ENCODE assay signal across 23 cellular contexts in genomic region chr11:77436969-77437368, GRCh38.
"Had no signal": no experiment of that assay in that cellular context is flagged by ENCODE, and none has a peak within 500 bp of the region (broad histone marks: within the 10 kb centered on the region; RNA-seq: fewer than 3 reads in every experiment).

No MANE protein-coding gene starts in this region.

- ATAC-seq: activated T-cell treated with anti-CD3 and anti-CD28 coated beads, Interleukin-2, amount 50 U/mL, for 4 hours; Panc1; Right ventricle myocardium inferior; T-cell had no signal

- DNase-seq: activated CD4-positive, alpha-beta memory T cell treated with anti-CD3 and anti-CD28 coated beads for 36 hours; activated CD4-positive, alpha-beta T cell treated with anti-CD3 and anti-CD28 coated beads, Interleukin-2, amount 10 ng/mL, durations not matched to agents 7 days and 5 days; activated CD4-positive, CD25-positive, alpha-beta regulatory T cell; activated CD8-positive, alpha-beta memory T cell treated with anti-CD3 and anti-CD28 coated beads for 24 hours; activated effector memory CD4-positive, alpha-beta T cell treated with anti-CD3 and anti-CD28 coated beads, Interleukin-2, amount 50 U/mL, for 16 hours; activated naive CD4-positive, alpha-beta T cell treated with anti-CD3 and anti-CD28 coated beads for 36 hours; activated T-cell treated with anti-CD3 and anti-CD28 coated beads, Interleukin-2, amount 50 U/mL, for 4 hours; amygdala; NCI-H1105 treated with DMSO at 0.1 percent for 48 hours; NCI-H1436 treated with DMSO at 0.1 percent for 48 hours; NCI-H2029; NCI-H345; NCI-H510A; NCI-H69; NK-92 treated with Interleukin-12 subunit alpha and Interleukin-12 subunit beta, amount 100 ng/mL, for 24 hours; OCI-M1; RPMI8226; T-cell; T-helper 2 cell; T1000 had no signal

- H3K4me3 ChIP-seq: SK-N-MC had no signal
